ENCODE assay signal across 21 cellular contexts in the genomic region with DNA sequence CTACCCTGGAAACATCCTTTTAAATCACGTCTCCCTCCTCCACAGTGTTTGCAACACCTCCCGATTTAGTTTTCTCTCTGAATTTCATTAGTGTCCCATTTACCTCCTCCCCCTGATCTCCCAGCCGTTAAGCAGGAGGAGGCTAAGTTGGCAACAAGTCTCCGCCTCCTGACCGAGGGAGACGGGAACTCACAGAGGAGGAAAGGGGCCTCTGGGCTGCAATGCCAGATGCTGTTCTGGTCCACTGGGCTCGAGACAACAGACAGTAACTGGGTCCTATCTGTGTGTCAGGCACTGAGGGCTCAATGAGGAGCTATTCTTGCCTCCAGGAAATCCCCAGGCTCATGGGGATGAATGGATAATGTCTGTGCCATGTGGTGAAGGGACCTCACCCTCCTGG.
DNase-seq lines count a peak whose midpoint lies in the region; ATAC-seq and TF ChIP-seq lines count a peak whose summit lies in the region.
"Had no signal": no experiment of that assay in that cellular context is flagged by ENCODE, and none has a peak within 500 bp of the region (broad histone marks: within the 10 kb centered on the region; RNA-seq: fewer than 3 reads in every experiment).

No MANE protein-coding gene starts in this region.

- no peaks in the 10 kb centered on the region for H3K9me3 Mint-ChIP-seq in CD8-positive, alpha-beta T cell
- H3K9me3 Mint-ChIP-seq: activated naive CD8-positive, alpha-beta T cell treated with anti-CD3 and anti-CD28 coated beads for 36 hours had no signal

- H3K27me3 ChIP-seq in CD8-positive, alpha-beta T cell (ENCODE audit: insufficient read depth, low read length) = no peaks in the 10 kb centered on the region
- H3K27me3 ChIP-seq: SJCRH30 had no signal

- DNase-seq in iPS-NIHi7 (ENCODE audit: extremely low spot score) (peak; percentile 57), putamen (ENCODE audit: low spot score) (peak; percentile 64), mucosa of gallbladder (ENCODE audit: low spot score) (no peak), NCI-H526 treated with DMSO at 0.1 percent for 48 hours (lab: John Stamatoyannopoulos, UW) (no peak)
- DNase-seq in CD8-positive, alpha-beta T cell = no peak
- no peak for DNase-seq in stimulated activated naive CD8-positive, alpha-beta T cell treated with anti-CD3 and anti-CD28 coated beads, Interleukin-15, Interleukin-2, amounts not matched to agents 100 U/mL and 50 U/mL, for 24 hours
- DNase-seq: activated CD4-positive, alpha-beta T cell treated with anti-CD3 and anti-CD28 coated beads, Interleukin-2, amount 50 U/mL, for 1 hour; activated naive CD8-positive, alpha-beta T cell treated with anti-CD3 and anti-CD28 coated beads for 36 hours; activated T-cell treated with anti-CD3 and anti-CD28 coated beads, Interleukin-2, amount 50 U/mL, for 1 hour; DMS79; effector CD4-positive, alpha-beta T cell; Karpas-422; left ventricle myocardium superior; naive thymus-derived CD4-positive, alpha-beta T cell; NCI-H1417 treated with DMSO at 0.1 percent for 48 hours; retina; SJCRH30; stimulated activated CD4-positive, alpha-beta T cell treated with anti-CD3 and anti-CD28 coated beads, Interleukin-1b, Interleukin-23, amount 100 ng/mL, for 48 hours had no signal

- H3K36me3 ChIP-seq in CD8-positive, alpha-beta T cell (ENCODE audit: insufficient read depth, low read length) = no peaks in the 10 kb centered on the region
- H3K36me3 ChIP-seq: SJCRH30, thoracic aorta had no signal

- H3K9me3 ChIP-seq in CD8-positive, alpha-beta T cell (ENCODE audit: low read length) = no peaks in the 10 kb centered on the region
- H3K9me3 ChIP-seq: SJCRH30, thoracic aorta had no signal

- H3K27ac Mint-ChIP-seq in CD8-positive, alpha-beta T cell = no peak overlapping the region
- H3K27ac Mint-ChIP-seq: activated naive CD8-positive, alpha-beta T cell treated with anti-CD3 and anti-CD28 coated beads for 36 hours; naive thymus-derived CD4-positive, alpha-beta T cell had no signal

- H3K36me3 Mint-ChIP-seq in CD8-positive, alpha-beta T cell = no peaks in the 10 kb centered on the region
- H3K36me3 Mint-ChIP-seq: activated naive CD8-positive, alpha-beta T cell treated with anti-CD3 and anti-CD28 coated beads for 36 hours had no signal

- peak; percentile 36 for ATAC-seq in GM18868 (IDR thresholded peaks at IDR 0.05; ENCODE audit: unreplicated experiment)
- no peak for ATAC-seq in CD8-positive, alpha-beta T cell
- ATAC-seq in stimulated activated naive CD8-positive, alpha-beta T cell treated with anti-CD3 and anti-CD28 coated beads, Interleukin-15, Interleukin-2, amounts not matched to agents 100 U/mL and 50 U/mL, for 24 hours = no peak
- ATAC-seq: left ventricle myocardium superior; naive thymus-derived CD4-positive, alpha-beta T cell had no signal

- H3K4me1 ChIP-seq in CD8-positive, alpha-beta T cell (ENCODE audit: insufficient read depth, low read length) = no peaks in the 10 kb centered on the region
- H3K4me1 ChIP-seq: SJCRH30 had no signal

- H3K4me1 Mint-ChIP-seq in CD8-positive, alpha-beta T cell (ENCODE audit: low read depth) = no peaks in the 10 kb centered on the region
- H3K4me1 Mint-ChIP-seq: activated naive CD8-positive, alpha-beta T cell treated with anti-CD3 and anti-CD28 coated beads for 36 hours; naive thymus-derived CD4-positive, alpha-beta T cell had no signal

- no peak overlapping the region for H3K4me3 Mint-ChIP-seq in CD8-positive, alpha-beta T cell
- H3K4me3 Mint-ChIP-seq: activated naive CD8-positive, alpha-beta T cell treated with anti-CD3 and anti-CD28 coated beads for 36 hours; naive thymus-derived CD4-positive, alpha-beta T cell had no signal

- H3K4me3 ChIP-seq in CD8-positive, alpha-beta T cell (ENCODE audit: low read depth, low read length) = no peak overlapping the region
- H3K4me3 ChIP-seq: SJCRH30, thoracic aorta had no signal

- no peak overlapping the region for H3K27ac ChIP-seq in CD8-positive, alpha-beta T cell (ENCODE audit: low read depth, low read length)
- H3K27ac ChIP-seq: SJCRH30, thoracic aorta had no signal

- intact Hi-C loops in CD8-positive, alpha-beta T cell (cut with DNase I, micrococcal nuclease) = no loop called here

- H3K27me3 Mint-ChIP-seq in CD8-positive, alpha-beta T cell (ENCODE audit: low read depth) = no peaks in the 10 kb centered on the region

- POLR2A ChIA-PET in CD8-positive, alpha-beta T cell (lab: Charles Lee) = no interaction called here

- TF ChIP-seq CTCF in CD8-positive, alpha-beta T cell (IDR thresholded peaks at IDR 0.05) = no peak

- CTCF ChIA-PET in CD8-positive, alpha-beta T cell (lab: Charles Lee) = no interaction called here

TF ChIP-seq in PFSK-1, 5 proteins besides CTCF, POLR2A, EP300 and RAD21:
- no peak for TF ChIP-seq FOXP2 (optimal IDR thresholded peaks at IDR 0.05; ENCODE audit: borderline replicate concordance, extremely low read depth, extremely low read length, insufficient read depth)
- 0 out of 2 replicates have a peak, but pooled peaks have one; percentile 5 for TF ChIP-seq SIN3A (IDR thresholded peaks at IDR 0.05; ENCODE audit: borderline replicate concordance, insufficient read depth, low read length)
- TF ChIP-seq TAF1 (IDR thresholded peaks at IDR 0.05; ENCODE audit: borderline replicate concordance, insufficient read depth, low read length) = no peak

Comparison
In these comparisons a context has a peak if more than half of its experiments do, and no peak if none do; other contexts are left out.
1. DNase-seq: peak in iPS-NIHi7 (single experiment) and putamen (single experiment); none in CD8-positive, alpha-beta T cell (0 of 7), mucosa of gallbladder (single experiment), NCI-H526 treated with DMSO at 0.1 percent for 48 hours (single experiment) and stimulated activated naive CD8-positive, alpha-beta T cell treated with anti-CD3 and anti-CD28 coated beads, Interleukin-15, Interleukin-2, amounts not matched to agents 100 U/mL and 50 U/mL, for 24 hours (single experiment).